In the genomic region with DNA sequence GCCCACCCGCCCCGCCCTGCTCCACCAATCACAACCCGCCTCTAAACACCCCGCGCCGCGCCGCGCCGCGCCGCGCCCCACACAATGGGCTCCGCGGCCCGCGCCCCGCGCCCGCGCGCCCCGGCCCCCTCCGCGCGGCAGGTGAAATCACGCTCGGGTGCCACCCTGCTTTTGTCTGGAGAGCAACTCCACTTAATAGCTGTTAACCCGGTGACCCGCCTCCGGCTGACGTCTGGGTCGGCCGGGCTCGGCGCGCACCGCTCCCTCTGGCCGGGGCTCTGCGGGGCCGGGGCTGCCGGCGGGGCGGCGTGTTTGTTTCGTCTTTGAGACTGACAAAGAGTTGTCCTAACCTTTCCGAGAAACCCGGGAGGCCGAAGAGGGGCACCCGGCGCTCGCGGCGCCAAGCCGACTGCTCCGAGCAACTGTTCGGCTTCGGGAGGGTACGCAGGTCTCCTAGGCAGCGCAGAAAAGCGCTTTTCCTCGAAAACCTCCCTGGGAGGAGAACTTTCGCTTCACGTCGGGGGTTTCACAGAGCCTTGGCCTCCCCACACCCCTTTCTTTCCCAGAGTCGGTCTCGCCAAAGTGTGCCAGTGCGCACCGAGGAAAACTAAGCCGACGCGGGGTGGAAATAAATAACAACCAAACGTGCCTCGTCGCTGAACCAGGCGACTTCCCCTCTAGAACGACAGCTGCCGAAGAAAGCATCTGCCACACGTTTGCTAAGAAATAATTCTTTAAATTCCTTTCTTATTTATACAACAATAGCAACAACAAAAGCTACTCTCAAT, we compare ENCODE assay signal across 8 cellular contexts.
DNase-seq lines count a peak whose midpoint lies in the region; ATAC-seq and TF ChIP-seq lines count a peak whose summit lies in the region.

No MANE protein-coding gene starts in this region.

- peak overlapping the region; percentile 64 for H3K4me3 ChIP-seq in choroid plexus epithelial cell (ENCODE audit: low read depth, low read length)

- DNase-seq in SKM-1 treated with dmso at 0.1 percent for 144 hours (lab: John Stamatoyannopoulos, UW; ENCODE audit: unreplicated experiment) = peak; percentile 11
- no peak for DNase-seq in SKM-1 (lab: John Stamatoyannopoulos, UW; ENCODE audit: unreplicated experiment)
- DNase-seq in LoVo (ENCODE audit: low spot score) = peak; percentile 47
- peak; percentile 44 for DNase-seq in activated CD4-positive, CD25-positive, alpha-beta regulatory T cell treated with anti-CD3 and anti-CD28 coated beads, Interleukin-2, amount 50 U/mL, for 16 hours (ENCODE audit: low read depth, low spot score)
- DNase-seq in choroid plexus epithelial cell (ENCODE audit: low read depth) = peak; percentile 56
- DNase-seq in left lobe of liver (ENCODE audit: low spot score) = peak; percentile 71
- DNase-seq in stimulated activated CD4-positive, alpha-beta T cell treated with anti-CD3 and anti-CD28 coated beads, Interleukin-2, amount 100 ng/mL, for 4 hours (ENCODE audit: low read depth) = peak; percentile 63

- TF ChIP-seq CTCF in choroid plexus epithelial cell (conservative IDR thresholded peaks at IDR 0.05; ENCODE audit: low read depth, low read length) = no peak

- ATAC-seq in left lobe of liver = peak; percentile 74
- ATAC-seq in HG03280 (IDR thresholded peaks at IDR 0.05; ENCODE audit: unreplicated experiment) = no peak
